In genomic region chr18:63192885-63193349, GRCh38 we compare ENCODE assay signal across 10 cellular contexts.
DNase-seq lines count a peak whose midpoint lies in the region; ATAC-seq, FAIRE-seq and TF ChIP-seq lines count a peak whose summit lies in the region.
"Had no signal": no experiment of that assay in that cellular context is flagged by ENCODE, and none has a peak within 500 bp of the region (broad histone marks: within the 10 kb centered on the region; RNA-seq: fewer than 3 reads in every experiment).

No MANE protein-coding gene starts in this region.

- H4K20me1 ChIP-seq in keratinocyte (ENCODE audit: control insufficient read depth, extremely low read depth, insufficient read depth, low read length) = no peaks in the 10 kb centered on the region

- H3K9me3 ChIP-seq in keratinocyte (ENCODE audit: control insufficient read depth, low read depth, low read length) = no peaks in the 10 kb centered on the region
- H3K9me3 ChIP-seq: esophagus muscularis mucosa had no signal

- no peak for TF ChIP-seq CTCF in keratinocyte (optimal IDR thresholded peaks at IDR 0.05 in 1 of 3, IDR thresholded peaks at IDR 0.05 in 1 of 3, conservative IDR thresholded peaks at IDR 0.05 in 1 of 3; ENCODE audit: extremely low read depth in 1 of 3, insufficient read depth in 2 of 3, low read length in 3 of 3)

- no peak overlapping the region for H3K4me2 ChIP-seq in keratinocyte (ENCODE audit: control insufficient read depth, extremely low read depth, insufficient read depth, low read depth, low read length)

- no peaks in the 10 kb centered on the region for H3K27me3 ChIP-seq in keratinocyte (ENCODE audit: control insufficient read depth, extremely low read depth, insufficient read depth, low read length)
- H3K27me3 ChIP-seq: esophagus muscularis mucosa had no signal

- no peak overlapping the region for H3K4me3 ChIP-seq in keratinocyte (ENCODE audit: control insufficient read depth in 2 of 3, extremely low read depth in 1 of 3, insufficient read depth in 2 of 3, low read depth in 1 of 3, low read length in 3 of 3)
- H3K4me3 ChIP-seq: esophagus muscularis mucosa had no signal

- no peaks in the 10 kb centered on the region for H3K9me1 ChIP-seq in keratinocyte (ENCODE audit: control insufficient read depth, extremely low read depth, insufficient read depth, low read length)

- no peak overlapping the region for H2AFZ ChIP-seq in keratinocyte (ENCODE audit: control insufficient read depth, low read length)

- dilution Hi-C loops in keratinocyte (cut with MboI; ENCODE audit: extremely low pct_ligation_motif_present, low sequenced_read_pairs) = no loop called here

- ATAC-seq in GM18867 (IDR thresholded peaks at IDR 0.05; ENCODE audit: unreplicated experiment) (peak; percentile 62), GM21825 (IDR thresholded peaks at IDR 0.05; ENCODE audit: unreplicated experiment) (peak; percentile 55)

- H3K9ac ChIP-seq in keratinocyte (ENCODE audit: control insufficient read depth, extremely low read depth, insufficient read depth, low read length) = no peak overlapping the region

- no peaks in the 10 kb centered on the region for H3K79me2 ChIP-seq in keratinocyte (ENCODE audit: control insufficient read depth, insufficient read depth, low read length)

- peak; percentile 56 for FAIRE-seq in keratinocyte (lab: Jason Lieb, UNC)

- no peaks in the 10 kb centered on the region for H3K36me3 ChIP-seq in keratinocyte (ENCODE audit: control insufficient read depth in 2 of 2, extremely low read depth in 1 of 2, insufficient read depth in 2 of 2, low read length in 2 of 2)
- H3K36me3 ChIP-seq: esophagus muscularis mucosa had no signal

- H3K4me1 ChIP-seq in keratinocyte (ENCODE audit: control insufficient read depth, extremely low read depth, insufficient read depth, low read length) = no peaks in the 10 kb centered on the region

- DNase-seq in MV-4-11 (lab: John Stamatoyannopoulos, UW) (peak; percentile 52), keratinocyte (ENCODE audit: low read depth, low spot score) (no peak), LoVo (ENCODE audit: low spot score) (no peak), NCI-H2171 treated with DMSO at 0.1 percent for 48 hours (lab: John Stamatoyannopoulos, UW) (no peak), NK-92 (lab: John Stamatoyannopoulos, UW; ENCODE audit: unreplicated experiment) (no peak)
- DNase-seq: NCI-H1092, nephron progenitor cell had no signal

- H3K27ac ChIP-seq in keratinocyte (ENCODE audit: control insufficient read depth, insufficient read depth, low read length) = no peak overlapping the region
- H3K27ac ChIP-seq: esophagus muscularis mucosa had no signal
